In genomic region chr6:135830452-135830851, GRCh38 we compare ENCODE assay signal across 28 cellular contexts. TPM values are rescaled to one million over a fixed set of nuclear protein-coding genes. Genes with fewer than 3 reads are reported as not detected.
DNase-seq lines count a peak whose midpoint lies in the region; ATAC-seq, FAIRE-seq and TF ChIP-seq lines count a peak whose summit lies in the region.
"Had no signal": no experiment of that assay in that cellular context is flagged by ENCODE, and none has a peak within 500 bp of the region (broad histone marks: within the 10 kb centered on the region; RNA-seq: fewer than 3 reads in every experiment).

No MANE protein-coding gene starts in this region.

- H3K36me3 ChIP-seq in astrocyte (ENCODE audit: insufficient read depth, low read length) (no peaks in the 10 kb centered on the region), suprapubic skin (no peaks in the 10 kb centered on the region)
- H3K36me3 ChIP-seq: thoracic aorta had no signal

- FAIRE-seq in astrocyte (lab: Jason Lieb, UNC): peak; percentile 9
- FAIRE-seq: bronchial epithelial cell had no signal

- no peak overlapping the region for H3K4me3 ChIP-seq in astrocyte (ENCODE audit: insufficient read depth, low read depth, low read length)
- no peak overlapping the region for H3K4me3 ChIP-seq in suprapubic skin
- H3K4me3 ChIP-seq: skin epidermis, thoracic aorta had no signal

- peak; percentile 39 for DNase-seq in ELR (ENCODE audit: low read depth)
- DNase-seq in astrocyte (ENCODE audit: low read depth): peak; percentile 60
- peak; percentile 69 for DNase-seq in fibroblast of peridontal ligament (ENCODE audit: extremely low read depth)
- DNase-seq in renal cortical epithelial cell (ENCODE audit: low read depth): peak; percentile 86
- no peak for DNase-seq in suprapubic skin (ENCODE audit: low spot score in 2 of 2)
- DNase-seq in hippocampal formation (lab: John Stamatoyannopoulos, UW): no peak
- DNase-seq in RKO (ENCODE audit: low spot score): no peak
- DNase-seq: activated naive CD8-positive, alpha-beta T cell treated with anti-CD3 and anti-CD28 coated beads for 36 hours; CD4-positive, CD25-positive, alpha-beta regulatory T cell; dermis blood vessel endothelial cell; DMS 273 treated with DMSO at 0.1 percent for 48 hours; foreskin melanocyte; immature natural killer cell; left ventricle myocardium superior; NCI-H1436; NCI-H524 had no signal

- H3K4me2 ChIP-seq in astrocyte (ENCODE audit: low read length): no peak overlapping the region

- no peaks in the 10 kb centered on the region for H3K27me3 Mint-ChIP-seq in astrocyte (ENCODE audit: low read depth, unreplicated experiment)
- H3K27me3 Mint-ChIP-seq: progenitor cell of endocrine pancreas; stimulated activated memory B cell treated with anti-CD40 and anti-IgM and Interleukin-4, amounts not matched to agents 10 μg/mL and 1 μg/mL and 100 μg/mL, for 72 hours had no signal

- TF ChIP-seq CTCF in astrocyte (IDR thresholded peaks at IDR 0.05; ENCODE audit: insufficient read depth, low read depth, low read length) (no peak), suprapubic skin (IDR thresholded peaks at IDR 0.05) (no peak)

- H3K9me3 ChIP-seq in astrocyte (ENCODE audit: insufficient read depth, low read depth, low read length) (no peaks in the 10 kb centered on the region), suprapubic skin (no peaks in the 10 kb centered on the region)
- H3K9me3 ChIP-seq: thoracic aorta had no signal

- WGBS in suprapubic skin: 74% methylated on average over 5 of the region's 5 CpGs

- H4K20me1 ChIP-seq in astrocyte (ENCODE audit: insufficient read depth, low read length): no peaks in the 10 kb centered on the region

- peaks cover 5% of the 10 kb centered on the region for H3K4me1 Mint-ChIP-seq in astrocyte (ENCODE audit: low read depth, unreplicated experiment)
- H3K4me1 Mint-ChIP-seq: activated naive CD8-positive, alpha-beta T cell treated with anti-CD3 and anti-CD28 coated beads for 36 hours; immature natural killer cell; stimulated activated memory B cell treated with anti-CD40 and anti-IgM and Interleukin-4, amounts not matched to agents 10 μg/mL and 1 μg/mL and 100 μg/mL, for 72 hours had no signal

- no peaks in the 10 kb centered on the region for H3K27me3 ChIP-seq in astrocyte (ENCODE audit: insufficient read depth, low read length)
- H3K27me3 ChIP-seq in suprapubic skin: no peaks in the 10 kb centered on the region

- no peak overlapping the region for H3K9ac ChIP-seq in astrocyte (ENCODE audit: low read length)

- no peaks in the 10 kb centered on the region for H3K36me3 Mint-ChIP-seq in astrocyte (ENCODE audit: low read depth, unreplicated experiment)
- H3K36me3 Mint-ChIP-seq: activated naive CD8-positive, alpha-beta T cell treated with anti-CD3 and anti-CD28 coated beads for 36 hours; CD4-positive, CD25-positive, alpha-beta regulatory T cell; immature natural killer cell; stimulated activated memory B cell treated with anti-CD40 and anti-IgM and Interleukin-4, amounts not matched to agents 10 μg/mL and 1 μg/mL and 100 μg/mL, for 72 hours had no signal

- H3K4me3 Mint-ChIP-seq in astrocyte (ENCODE audit: unreplicated experiment): no peak overlapping the region
- H3K4me3 Mint-ChIP-seq: activated CD4-positive, alpha-beta T cell treated with anti-CD3 and anti-CD28 coated beads, Interleukin-2, amount 10 ng/mL, durations not matched to agents 24 days and 14 days; activated naive CD8-positive, alpha-beta T cell treated with anti-CD3 and anti-CD28 coated beads for 36 hours; CD4-positive, CD25-positive, alpha-beta regulatory T cell; immature natural killer cell; neural crest cell; stimulated activated memory B cell treated with anti-CD40 and anti-IgM and Interleukin-4, amounts not matched to agents 10 μg/mL and 1 μg/mL and 100 μg/mL, for 72 hours; T-helper 2 cell treated with Interferon-gamma antibody and Interleukin-4, amounts not matched to agents 5 μg/mL and 100 μg/mL, for 36 hours had no signal

- H3K27ac ChIP-seq in astrocyte (ENCODE audit: low read depth, low read length) (no peak overlapping the region), suprapubic skin (no peak overlapping the region)
- H3K27ac ChIP-seq: skin epidermis, thoracic aorta, VCaP had no signal

- no peak for TF ChIP-seq POLR2A in suprapubic skin (IDR thresholded peaks at IDR 0.05)

- H3K79me2 ChIP-seq in astrocyte (ENCODE audit: insufficient read depth, low read length): no peaks in the 10 kb centered on the region

- no peak overlapping the region for H2AFZ ChIP-seq in astrocyte (ENCODE audit: low read depth, low read length)

- no peak for ATAC-seq in HG02938 (IDR thresholded peaks at IDR 0.05; ENCODE audit: unreplicated experiment)
- ATAC-seq: HCT116; left ventricle myocardium superior; SK-N-SH treated with all-trans-retinoic acid at 6 μM for 48 hours; stimulated activated memory B cell treated with anti-CD40 and anti-IgM and Interleukin-4, amounts not matched to agents 10 μg/mL and 1 μg/mL and 100 μg/mL, for 72 hours had no signal

- no peak for TF ChIP-seq EP300 in suprapubic skin (IDR thresholded peaks at IDR 0.05)

- H3K9me3 Mint-ChIP-seq in astrocyte (ENCODE audit: unreplicated experiment): no peaks in the 10 kb centered on the region
- H3K9me3 Mint-ChIP-seq: activated naive CD8-positive, alpha-beta T cell treated with anti-CD3 and anti-CD28 coated beads for 36 hours; immature natural killer cell; neural crest cell; stimulated activated memory B cell treated with anti-CD40 and anti-IgM and Interleukin-4, amounts not matched to agents 10 μg/mL and 1 μg/mL and 100 μg/mL, for 72 hours; T-helper 2 cell treated with Interferon-gamma antibody and Interleukin-4, amounts not matched to agents 5 μg/mL and 100 μg/mL, for 36 hours had no signal

- H3K4me1 ChIP-seq in astrocyte (ENCODE audit: insufficient read depth, low read length) (peaks cover 10% of the 10 kb centered on the region), suprapubic skin (no peaks in the 10 kb centered on the region)

- no peak overlapping the region for H3K27ac Mint-ChIP-seq in astrocyte (ENCODE audit: unreplicated experiment)
- H3K27ac Mint-ChIP-seq: activated CD4-positive, alpha-beta T cell treated with anti-CD3 and anti-CD28 coated beads, Interleukin-2, amount 10 ng/mL, durations not matched to agents 24 days and 14 days; activated naive CD8-positive, alpha-beta T cell treated with anti-CD3 and anti-CD28 coated beads for 36 hours; CD4-positive, CD25-positive, alpha-beta regulatory T cell; immature natural killer cell; progenitor cell of endocrine pancreas; stimulated activated memory B cell treated with anti-CD40 and anti-IgM and Interleukin-4, amounts not matched to agents 10 μg/mL and 1 μg/mL and 100 μg/mL, for 72 hours; T-helper 2 cell treated with Interferon-gamma antibody and Interleukin-4, amounts not matched to agents 5 μg/mL and 100 μg/mL, for 36 hours had no signal

RNA-seq across cellular contexts. Expression of gene PDE7B, which starts 21.0 kb away (rescaled TPM):
- total RNA-seq in astrocyte: 0.19 and 0.27 TPM in 2 replicates
- total RNA-seq in renal cortical epithelial cell: 0.35 and 3.2 TPM in 2 replicates
- 1 to 10 TPM in 1 of 4 donors, under 1 TPM in 3; 0.26 to 1.2 (median 0.62) TPM for total RNA-seq in suprapubic skin

Comparison
In these comparisons a context has a peak if more than half of its experiments do, and no peak if none do; other contexts are left out.
1. DNase-seq: peak in ELR (single experiment), astrocyte (single experiment), fibroblast of peridontal ligament (single experiment) and renal cortical epithelial cell (single experiment); none in suprapubic skin (0 of 2), hippocampal formation (0 of 2) and RKO (single experiment).